Comparison of ENCODE assay signal across 22 cellular contexts in the genomic region with DNA sequence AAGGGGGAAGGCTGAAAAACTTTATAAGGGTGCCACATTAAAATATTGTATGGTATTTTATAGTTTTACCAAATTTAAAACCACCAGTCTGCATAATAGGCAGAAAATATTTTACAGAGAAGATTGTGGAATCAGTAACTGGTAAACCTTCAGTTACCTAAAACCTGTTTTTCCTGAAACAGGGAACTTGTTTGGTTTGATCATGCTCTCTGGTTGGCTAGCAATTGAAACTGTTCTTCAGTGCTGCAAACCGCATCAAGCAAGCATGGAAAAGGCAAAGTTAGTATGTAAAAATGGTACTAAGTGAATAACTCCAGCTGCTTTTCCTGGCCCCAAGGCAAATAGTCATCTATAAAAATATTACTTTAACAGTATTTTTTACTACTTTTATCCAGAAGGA.
"Had no signal": no experiment of that assay in that cellular context is flagged by ENCODE, and none has a peak within 500 bp of the region (broad histone marks: within the 10 kb centered on the region; RNA-seq: fewer than 3 reads in every experiment).

No MANE protein-coding gene starts in this region.

- H3K27ac ChIP-seq: brain microvascular endothelial cell, epithelial cell of prostate, left ventricle myocardium inferior, right atrium auricular region had no signal

- H3K27ac Mint-ChIP-seq: activated CD4-positive, alpha-beta T cell treated with anti-CD3 and anti-CD28 coated beads, Interleukin-2, amount 10 ng/mL, durations not matched to agents 7 days and 5 days; activated naive CD8-positive, alpha-beta T cell treated with anti-CD3 and anti-CD28 coated beads for 36 hours; activated T-helper 1 cell treated with anti-CD3 and anti-CD28 coated beads, Interleukin-12 subunit alpha, Interleukin-12 subunit beta, Interleukin-2, Interleukin-4 antibody, amounts not matched to agents 30 ng/mL and 10 ng/mL and 1 ng/mL, durations not matched to agents 14 hours and 24 hours and 36 hours; effector memory CD8-positive, alpha-beta T cell; natural killer cell treated with Interleukin-12 subunit alpha and Interleukin-12 subunit beta and Interleukin-15 and Interleukin-18, amount 100 ng/mL, for 72 hours; T-helper 2 cell treated with Interferon-gamma antibody and Interleukin-4, amounts not matched to agents 5 μg/mL and 100 μg/mL, for 36 hours; type B pancreatic cell had no signal

- H3K27me3 ChIP-seq: brain microvascular endothelial cell, right atrium auricular region had no signal

- H3K9me3 Mint-ChIP-seq: effector memory CD8-positive, alpha-beta T cell; T-helper 2 cell treated with Interferon-gamma antibody and Interleukin-4, amounts not matched to agents 5 μg/mL and 100 μg/mL, for 36 hours; type B pancreatic cell had no signal

- H3K4me3 ChIP-seq: left ventricle myocardium inferior, right atrium auricular region had no signal

- H3K27me3 Mint-ChIP-seq: activated CD4-positive, alpha-beta T cell treated with anti-CD3 and anti-CD28 coated beads, Interleukin-2, amount 10 ng/mL, durations not matched to agents 7 days and 5 days; activated naive CD8-positive, alpha-beta T cell treated with anti-CD3 and anti-CD28 coated beads for 36 hours; effector memory CD8-positive, alpha-beta T cell; natural killer cell treated with Interleukin-12 subunit alpha and Interleukin-12 subunit beta and Interleukin-15 and Interleukin-18, amount 100 ng/mL, for 72 hours; type B pancreatic cell had no signal

- H3K36me3 Mint-ChIP-seq: natural killer cell treated with Interleukin-12 subunit alpha and Interleukin-12 subunit beta and Interleukin-15 and Interleukin-18, amount 100 ng/mL, for 72 hours; type B pancreatic cell had no signal

- DNase-seq: activated CD4-positive, alpha-beta T cell treated with anti-CD3 and anti-CD28 coated beads, Interleukin-2, amount 10 ng/mL, durations not matched to agents 7 days and 5 days; activated CD8-positive, alpha-beta memory T cell treated with anti-CD3 and anti-CD28 coated beads for 24 hours; activated naive CD8-positive, alpha-beta T cell treated with anti-CD3 and anti-CD28 coated beads for 36 hours; anterior cingulate cortex; brain microvascular endothelial cell; dermis blood vessel endothelial cell; effector memory CD8-positive, alpha-beta T cell; islet precursor cell; left ventricle myocardium inferior; mesenchymal stem cell; nucleus accumbens; posterior cingulate gyrus; small intestine; stimulated activated CD4-positive, alpha-beta T cell treated with anti-CD3 and anti-CD28 coated beads, Interleukin-4, amount 100 ng/mL, for 4 hours; stimulated activated CD8-positive, alpha-beta memory T cell treated with anti-CD3 and anti-CD28 coated beads, Interleukin-4, amount 100 ng/mL, for 48 hours; stimulated activated naive CD4-positive, alpha-beta T cell treated with Interleukin-2 at 50 U/mL for 16 hours had no signal

- H3K4me1 ChIP-seq: left ventricle myocardium inferior, right atrium auricular region had no signal

- H3K4me3 Mint-ChIP-seq: activated CD4-positive, alpha-beta T cell treated with anti-CD3 and anti-CD28 coated beads, Interleukin-2, amount 10 ng/mL, durations not matched to agents 7 days and 5 days; activated naive CD8-positive, alpha-beta T cell treated with anti-CD3 and anti-CD28 coated beads for 36 hours; activated T-helper 1 cell treated with anti-CD3 and anti-CD28 coated beads, Interleukin-12 subunit alpha, Interleukin-12 subunit beta, Interleukin-2, Interleukin-4 antibody, amounts not matched to agents 30 ng/mL and 10 ng/mL and 1 ng/mL, durations not matched to agents 14 hours and 24 hours and 36 hours; effector memory CD8-positive, alpha-beta T cell; natural killer cell treated with Interleukin-12 subunit alpha and Interleukin-12 subunit beta and Interleukin-15 and Interleukin-18, amount 100 ng/mL, for 72 hours; T-helper 2 cell treated with Interferon-gamma antibody and Interleukin-4, amounts not matched to agents 5 μg/mL and 100 μg/mL, for 36 hours; type B pancreatic cell had no signal

- H3K36me3 ChIP-seq: brain microvascular endothelial cell, left ventricle myocardium inferior, right atrium auricular region had no signal

- ATAC-seq: effector memory CD8-positive, alpha-beta T cell; natural killer cell treated with Interleukin-12 subunit alpha and Interleukin-12 subunit beta and Interleukin-15 and Interleukin-18, amount 100 ng/mL, for 72 hours had no signal

- H3K9me3 ChIP-seq: left ventricle myocardium inferior, right atrium auricular region had no signal
